In the genomic region with DNA sequence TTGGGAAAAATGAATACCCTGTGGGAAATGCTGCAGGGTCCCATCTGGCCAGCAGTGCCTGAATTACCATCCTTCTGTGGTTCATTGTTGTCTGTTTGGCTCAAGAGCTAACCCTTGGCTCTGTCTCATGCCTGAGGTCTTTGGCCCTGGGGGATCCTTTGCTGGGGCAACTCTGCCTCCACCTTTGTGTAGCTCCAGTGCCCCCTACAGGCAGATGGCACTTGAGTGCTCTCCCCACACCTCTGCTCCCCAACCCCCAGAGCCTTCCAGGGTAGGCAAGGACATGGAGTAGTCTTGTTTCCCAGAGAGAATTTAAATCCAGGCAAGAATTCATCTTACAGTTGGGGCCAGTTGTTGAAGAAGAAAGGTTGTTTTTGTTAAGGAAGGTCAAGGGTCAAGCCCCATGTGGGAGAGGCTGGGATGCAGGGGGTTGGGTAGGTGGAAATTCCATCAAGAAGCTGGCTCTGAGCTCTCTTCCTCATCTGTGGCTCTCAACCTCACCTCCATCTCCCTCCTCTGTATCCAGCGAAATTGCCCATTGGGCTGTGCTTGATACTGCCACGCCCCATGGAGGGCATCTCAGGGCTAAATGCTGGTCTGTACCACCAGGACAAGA, we compare ENCODE assay signal across 8 cellular contexts. TPM values are rescaled to one million over a fixed set of nuclear protein-coding genes. Genes with fewer than 3 reads are reported as not detected.
DNase-seq lines count a peak whose midpoint lies in the region; ATAC-seq and TF ChIP-seq lines count a peak whose summit lies in the region.

No MANE protein-coding gene starts in this region.

- H3K4me3 ChIP-seq in LNCaP clone FGC (ENCODE audit: low read depth, low read length) (no peak overlapping the region), thoracic aorta (no peak overlapping the region)

- H3K4me1 Mint-ChIP-seq in activated CD4-positive, alpha-beta T cell treated with anti-CD3 and anti-CD28 coated beads for 36 hours: peaks cover 32% of the 10 kb centered on the region
- peaks cover 22 to 33% of the 10 kb centered on the region in 2 donors for H3K4me1 Mint-ChIP-seq in natural killer cell treated with Interleukin-12 subunit alpha and Interleukin-12 subunit beta and Interleukin-15 and Interleukin-18, amount 100 ng/mL, for 72 hours (ENCODE audit: low read depth in 2 of 2)

- DNase-seq in DMS53 (lab: John Stamatoyannopoulos, UW): peak; percentile 31
- no peak for DNase-seq in DMS53 treated with DMSO at 0.1 percent for 48 hours (lab: John Stamatoyannopoulos, UW; ENCODE audit: unreplicated experiment)
- DNase-seq in LNCaP clone FGC (ENCODE audit: low read depth): no peak
- peak; percentile 91 for DNase-seq in activated CD4-positive, alpha-beta T cell treated with anti-CD3 and anti-CD28 coated beads for 36 hours
- DNase-seq in effector CD8-positive, alpha-beta T cell (lab: John Stamatoyannopoulos, UW): peak; percentile 66
- peak; percentile 87 for DNase-seq in natural killer cell treated with Interleukin-12 subunit alpha and Interleukin-12 subunit beta and Interleukin-15 and Interleukin-18, amount 100 ng/mL, for 72 hours (ENCODE audit: low spot score)
- DNase-seq in thoracic aorta (ENCODE audit: low spot score): no peak

- no peaks in the 10 kb centered on the region for H3K4me1 ChIP-seq in thoracic aorta (ENCODE audit: control insufficient read depth in 1 of 2, low read depth in 2 of 2)

- CTCF ChIA-PET in activated CD4-positive, alpha-beta T cell treated with anti-CD3 and anti-CD28 coated beads for 36 hours (lab: Charles Lee): interaction anchor here (0.6 to 6.4 kb wide), 53 partner anchors 8 to 1194 kb away, joined by 3 to 131 read pairs (median 5); a partner anchor contains a TSS

- peak; percentile 97 for ATAC-seq in activated CD4-positive, alpha-beta T cell treated with anti-CD3 and anti-CD28 coated beads for 36 hours
- ATAC-seq in natural killer cell treated with Interleukin-12 subunit alpha and Interleukin-12 subunit beta and Interleukin-15 and Interleukin-18, amount 100 ng/mL, for 72 hours: peak; percentile 90 to 92
- ATAC-seq in thoracic aorta (ENCODE audit: insufficient number of reproducible peaks, low FRiP score, low read depth) (peak; percentile 60), HG02798 (IDR thresholded peaks at IDR 0.05; ENCODE audit: poor library complexity, unreplicated experiment) (no peak)

- H3K4me3 Mint-ChIP-seq in activated CD4-positive, alpha-beta T cell treated with anti-CD3 and anti-CD28 coated beads for 36 hours: no peak overlapping the region
- H3K4me3 Mint-ChIP-seq in natural killer cell treated with Interleukin-12 subunit alpha and Interleukin-12 subunit beta and Interleukin-15 and Interleukin-18, amount 100 ng/mL, for 72 hours: peak overlapping the region; percentile 31

- intact Hi-C loops in activated CD4-positive, alpha-beta T cell treated with anti-CD3 and anti-CD28 coated beads for 36 hours (cut with DNase I, micrococcal nuclease): loop anchor here (1.0 to 5.0 kb wide), 4 partner anchors 41 to 336 kb away; no protein-coding TSS in a partner anchor

- no peak overlapping the region for H3K27ac ChIP-seq in thoracic aorta

- H3K9me3 Mint-ChIP-seq in activated CD4-positive, alpha-beta T cell treated with anti-CD3 and anti-CD28 coated beads for 36 hours (ENCODE audit: low read depth): no peaks in the 10 kb centered on the region
- no peaks in the 10 kb centered on the region for H3K9me3 Mint-ChIP-seq in natural killer cell treated with Interleukin-12 subunit alpha and Interleukin-12 subunit beta and Interleukin-15 and Interleukin-18, amount 100 ng/mL, for 72 hours

- no peaks in the 10 kb centered on the region for H3K36me3 ChIP-seq in thoracic aorta

- no peaks in the 10 kb centered on the region for H3K9me3 ChIP-seq in thoracic aorta

- H3K27ac Mint-ChIP-seq in activated CD4-positive, alpha-beta T cell treated with anti-CD3 and anti-CD28 coated beads for 36 hours: peak overlapping the region; percentile 74
- peak overlapping the region; percentile 53 to 81 for H3K27ac Mint-ChIP-seq in natural killer cell treated with Interleukin-12 subunit alpha and Interleukin-12 subunit beta and Interleukin-15 and Interleukin-18, amount 100 ng/mL, for 72 hours

- H3K27me3 Mint-ChIP-seq in activated CD4-positive, alpha-beta T cell treated with anti-CD3 and anti-CD28 coated beads for 36 hours: no peaks in the 10 kb centered on the region
- H3K27me3 Mint-ChIP-seq in natural killer cell treated with Interleukin-12 subunit alpha and Interleukin-12 subunit beta and Interleukin-15 and Interleukin-18, amount 100 ng/mL, for 72 hours: no peaks in the 10 kb centered on the region

- peaks cover 4% of the 10 kb centered on the region for H3K36me3 Mint-ChIP-seq in activated CD4-positive, alpha-beta T cell treated with anti-CD3 and anti-CD28 coated beads for 36 hours (ENCODE audit: low read depth)
- no peaks in the 10 kb centered on the region for H3K36me3 Mint-ChIP-seq in natural killer cell treated with Interleukin-12 subunit alpha and Interleukin-12 subunit beta and Interleukin-15 and Interleukin-18, amount 100 ng/mL, for 72 hours

- POLR2A ChIA-PET in activated CD4-positive, alpha-beta T cell treated with anti-CD3 and anti-CD28 coated beads for 36 hours (lab: Charles Lee): interaction anchor here (1.0 kb wide), 1 partner anchor 120 kb away, joined by 3 read pairs; no protein-coding TSS in a partner anchor

- TF ChIP-seq CTCF in LNCaP clone FGC (IDR thresholded peaks at IDR 0.05; ENCODE audit: control insufficient read depth, extremely low read depth, insufficient read depth) (peak; percentile 59), thoracic aorta (IDR thresholded peaks at IDR 0.05) (no peak)

- no peaks in the 10 kb centered on the region for H3K27me3 ChIP-seq in thoracic aorta (replicated peaks; ENCODE audit: insufficient read depth)

RNA-seq across cellular contexts. Expression of a gene that starts 44.2 kb away (rescaled TPM):
- total RNA-seq in activated CD4-positive, alpha-beta T cell treated with anti-CD3 and anti-CD28 coated beads for 36 hours: 1 to 10 TPM; 7.0 to 8.6 TPM
- total RNA-seq in natural killer cell treated with Interleukin-12 subunit alpha and Interleukin-12 subunit beta and Interleukin-15 and Interleukin-18, amount 100 ng/mL, for 72 hours: 1 to 10 TPM; 3.3 to 5.7 TPM
- total RNA-seq in thoracic aorta: 1 to 10 TPM; 1.1 to 1.3 TPM

Comparison
In these comparisons a context has a peak if more than half of its experiments do, and no peak if none do; other contexts are left out.
1. DNase-seq: peak in DMS53 (single experiment), activated CD4-positive, alpha-beta T cell treated with anti-CD3 and anti-CD28 coated beads for 36 hours (single experiment), effector CD8-positive, alpha-beta T cell (single experiment) and natural killer cell treated with Interleukin-12 subunit alpha and Interleukin-12 subunit beta and Interleukin-15 and Interleukin-18, amount 100 ng/mL, for 72 hours (single experiment); none in DMS53 treated with DMSO at 0.1 percent for 48 hours (single experiment), LNCaP clone FGC (single experiment) and thoracic aorta (single experiment).